Comparison of ENCODE assay signal across 1 cellular context in the genomic region with DNA sequence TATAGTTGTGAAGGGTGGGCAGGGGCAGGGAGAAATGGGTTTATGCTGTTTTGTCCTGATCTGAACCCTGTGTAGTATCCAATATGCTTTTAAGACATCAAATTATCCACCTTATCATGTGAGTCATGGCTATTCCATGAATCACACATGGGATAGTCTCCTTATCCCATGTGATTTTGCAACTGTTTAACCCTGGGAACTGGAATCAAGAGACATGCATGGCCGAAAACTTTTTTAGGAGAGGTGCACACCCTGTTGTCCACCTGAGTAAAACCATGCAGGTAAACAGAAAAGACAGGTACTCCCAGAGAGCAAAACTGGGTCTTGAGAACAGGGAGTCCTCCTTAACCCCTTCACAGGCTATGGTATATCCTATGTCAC.
TF ChIP-seq lines count a peak whose summit lies in the region.

No MANE protein-coding gene starts in this region.

TF ChIP-seq in IMR-90, 13 proteins besides CTCF, POLR2A, EP300 and RAD21 (continued from another document):
- no peak for TF ChIP-seq RFX5 (IDR thresholded peaks at IDR 0.05; ENCODE audit: low read depth, low read length)
- no peak for TF ChIP-seq SMC3 (IDR thresholded peaks at IDR 0.05; ENCODE audit: low read depth, low read length)
- no peak for TF ChIP-seq MXI1 (IDR thresholded peaks at IDR 0.05; ENCODE audit: borderline replicate concordance, low read depth, low read length)
- TF ChIP-seq MAFK (IDR thresholded peaks at IDR 0.05; ENCODE audit: low read depth, low read length) = no peak
